In the genomic region with DNA sequence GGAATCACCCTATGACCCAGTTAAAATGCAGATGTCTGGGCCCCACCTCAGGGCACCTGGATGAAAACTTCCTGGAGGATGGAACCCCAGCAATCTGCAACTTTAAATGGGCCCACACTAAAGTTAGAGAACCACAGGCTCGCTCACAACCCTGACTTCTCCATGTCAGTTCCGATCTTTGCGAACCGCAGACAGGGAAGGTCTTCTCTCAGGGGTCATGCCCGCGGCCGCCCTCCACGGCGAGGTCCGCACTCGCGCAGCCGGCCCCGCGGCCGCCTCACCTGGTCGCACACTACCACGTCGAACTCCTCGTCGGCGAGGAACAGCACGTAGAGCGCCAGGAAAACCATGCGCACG, we compare ENCODE assay signal across 8 cellular contexts. TPM values are rescaled to one million over a fixed set of nuclear protein-coding genes. Genes with fewer than 3 reads are reported as not detected.
DNase-seq lines count a peak whose midpoint lies in the region; ATAC-seq and TF ChIP-seq lines count a peak whose summit lies in the region.

No MANE protein-coding gene starts in this region.

- POLR2A ChIA-PET in HEK293T (lab: Yijun Ruan, JAX): interaction anchor here (0.8 to 2.5 kb wide), 7 partner anchors 10 to 685 kb away, joined by 3 to 8 read pairs (median 4); a partner anchor contains a TSS

- H3K36me3 ChIP-seq in H7 (replicated peaks; ENCODE audit: control insufficient read depth, insufficient read depth, low read length): peaks cover 10% of the 10 kb centered on the region
- no peaks in the 10 kb centered on the region for H3K36me3 ChIP-seq in fibroblast of lung (ENCODE audit: control insufficient read depth, insufficient read depth, low read length)
- peaks cover 0 to 15% of the 10 kb centered on the region in 2 donors for H3K36me3 ChIP-seq in gastrocnemius medialis

- CTCF ChIA-PET in HEK293T (lab: Yijun Ruan, JAX): no interaction called here

- peaks cover 82% of the 10 kb centered on the region for H3K79me2 ChIP-seq in fibroblast of lung (ENCODE audit: control insufficient read depth, insufficient read depth, low read length)

- no peaks in the 10 kb centered on the region for H3K9me3 ChIP-seq in fibroblast of lung (ENCODE audit: control insufficient read depth, insufficient read depth, low read depth, low read length)
- no peaks in the 10 kb centered on the region for H3K9me3 ChIP-seq in gastrocnemius medialis

- H4K20me1 ChIP-seq in fibroblast of lung (ENCODE audit: control insufficient read depth, extremely low read depth, insufficient read depth, low read length): no peaks in the 10 kb centered on the region

- in situ Hi-C loops in gastrocnemius medialis (cut with MboI; ENCODE audit: low sequenced_read_pairs in 4 of 4): loop anchor here in 1 of 4 donors (25.0 kb wide), 1 partner anchor 591 kb away; a partner anchor contains a TSS

- H3K27ac ChIP-seq in fibroblast of lung (ENCODE audit: insufficient read depth, low read length) (peak overlapping the region; percentile 99), gastrocnemius medialis (peak overlapping the region; percentile 88 to 98 (median 96))

- H3K4me1 ChIP-seq in fibroblast of lung (ENCODE audit: control insufficient read depth, extremely low read depth, insufficient read depth, low read length) (peaks cover 3% of the 10 kb centered on the region), gastrocnemius medialis (peaks cover 72 to 77% of the 10 kb centered on the region in 2 donors)

- H3K4me3 ChIP-seq in H7 (ENCODE audit: insufficient read depth, low read depth, low read length): peak overlapping the region; percentile 98
- peak overlapping the region; percentile 86 to 96 (median 96) for H3K4me3 ChIP-seq in fibroblast of lung (replicated peaks in 1 of 4; ENCODE audit: control extremely low read depth in 1 of 4, insufficient read depth in 1 of 4, low read depth in 3 of 4, low read length in 4 of 4)
- H3K4me3 ChIP-seq in gastrocnemius medialis: peak overlapping the region; percentile 89 to 98 (median 94)

- TF ChIP-seq CTCF in fibroblast of lung (conservative IDR thresholded peaks at IDR 0.05 in 1 of 2, IDR thresholded peaks at IDR 0.05 in 1 of 2; ENCODE audit: low read depth in 1 of 2, low read length in 2 of 2) (no peak), gastrocnemius medialis (IDR thresholded peaks at IDR 0.05 in 4 of 5, conservative IDR thresholded peaks at IDR 0.05 in 1 of 5) (no peak)

- ATAC-seq in gastrocnemius medialis (peak; percentile 1 to 39), HG03354 (IDR thresholded peaks at IDR 0.05; ENCODE audit: poor library complexity, severe bottlenecking, unreplicated experiment) (no peak), HG03196 (IDR thresholded peaks at IDR 0.05; ENCODE audit: unreplicated experiment) (no peak)

- H3K4me2 ChIP-seq in fibroblast of lung (ENCODE audit: extremely low read depth, insufficient read depth, low read length): peak overlapping the region; percentile 98

- H3K9ac ChIP-seq in fibroblast of lung (ENCODE audit: insufficient read depth, low read length): peak overlapping the region; percentile 99

- H3K27me3 ChIP-seq in H7 (ENCODE audit: control insufficient read depth, insufficient read depth, low read length) (no peaks in the 10 kb centered on the region), fibroblast of lung (ENCODE audit: control insufficient read depth, insufficient read depth, low read length) (no peaks in the 10 kb centered on the region), gastrocnemius medialis (no peaks in the 10 kb centered on the region)

- H2AFZ ChIP-seq in fibroblast of lung (ENCODE audit: low read length): no peak overlapping the region

- no peak for TF ChIP-seq POLR2A in gastrocnemius medialis (IDR thresholded peaks at IDR 0.05)

- no peak for DNase-seq in H7
- peak; percentile 9 for DNase-seq in RKO (ENCODE audit: low spot score)
- DNase-seq in fibroblast of lung (ENCODE audit: low read depth in 2 of 2): no peak
- peak in 1 of 2 donors; percentile 31 for DNase-seq in gastrocnemius medialis
- DNase-seq in HEK293T (ENCODE audit: extremely low spot score): no peak
- no peak for DNase-seq in NCI-H1930 (lab: John Stamatoyannopoulos, UW)

- intact Hi-C loops in gastrocnemius medialis (cut with DNase I; ENCODE audit: low total_unique reads): loop anchor here (1.0 to 10.0 kb wide), 5 partner anchors 38 to 1134 kb away; a partner anchor contains a TSS

TF ChIP-seq in HEK293T, 16 proteins besides CTCF, POLR2A, EP300 and RAD21:
- TF ChIP-seq FOXK2 (IDR thresholded peaks at IDR 0.05) (no peak), FOXM1 (IDR thresholded peaks at IDR 0.05; ENCODE audit: borderline replicate concordance) (no peak)
- TF ChIP-seq, protein P1, sequence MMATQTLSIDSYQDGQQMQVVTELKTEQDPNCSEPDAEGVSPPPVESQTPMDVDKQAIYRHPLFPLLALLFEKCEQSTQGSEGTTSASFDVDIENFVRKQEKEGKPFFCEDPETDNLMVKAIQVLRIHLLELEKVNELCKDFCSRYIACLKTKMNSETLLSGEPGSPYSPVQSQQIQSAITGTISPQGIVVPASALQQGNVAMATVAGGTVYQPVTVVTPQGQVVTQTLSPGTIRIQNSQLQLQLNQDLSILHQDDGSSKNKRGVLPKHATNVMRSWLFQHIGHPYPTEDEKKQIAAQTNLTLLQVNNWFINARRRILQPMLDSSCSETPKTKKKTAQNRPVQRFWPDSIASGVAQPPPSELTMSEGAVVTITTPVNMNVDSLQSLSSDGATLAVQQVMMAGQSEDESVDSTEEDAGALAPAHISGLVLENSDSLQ (IDR thresholded peaks at IDR 0.05): no peak

RNA-seq across cellular contexts. Expression of a gene that starts 0.5 kb away (rescaled TPM):
- 32.6 and 35.2 TPM in 2 replicates for total RNA-seq in H7 (2014; rRNA removed; shearing (Covaris generic))
- 37.8 and 41.6 TPM in 2 replicates for total RNA-seq in fibroblast of lung
- polyA plus RNA-seq in fibroblast of lung: 47.6 and 62.2 TPM in 2 replicates
- polyA plus RNA-seq in fibroblast of lung (2012): 34.3 and 38.4 TPM in 2 replicates
- polyA minus RNA-seq in fibroblast of lung (ENCODE audit: low replicate concordance): 20.8 and 29.7 TPM in 2 replicates
- 10 to 100 TPM; 12.3 to 19.9 (median 14.7) TPM for total RNA-seq in gastrocnemius medialis

RNA-seq across cellular contexts. Expression of a gene that starts 0.8 kb away (rescaled TPM):
- 115 and 150 TPM in 2 replicates for total RNA-seq in H7 (2014; rRNA removed; shearing (Covaris generic))
- total RNA-seq in fibroblast of lung: 58.8 and 66.0 TPM in 2 replicates
- 213 TPM in 2 replicates for polyA plus RNA-seq in fibroblast of lung
- 365 and 399 TPM in 2 replicates for polyA plus RNA-seq in fibroblast of lung (2012)
- polyA minus RNA-seq in fibroblast of lung (ENCODE audit: low replicate concordance): 15.9 and 16.1 TPM in 2 replicates
- 10 to 100 TPM; 20.5 to 50.5 (median 24.9) TPM for total RNA-seq in gastrocnemius medialis

Comparison
In these comparisons a context has a peak if more than half of its experiments do, and no peak if none do; other contexts are left out.
1. ATAC-seq: peak in gastrocnemius medialis (2 of 2); none in HG03354 (single experiment) and HG03196 (single experiment).
2. Peak in every context shown above with its lines, with median percentiles within 50 percentile points of each other: H3K4me3 ChIP-seq.